Comparison of ENCODE assay signal across 1 cellular context in genomic region chr16:30558789-30559377, GRCh38.
TF ChIP-seq lines count a peak whose summit lies in the region.

No MANE protein-coding gene starts in this region.

TF ChIP-seq in HepG2, 621 proteins besides CTCF, POLR2A, EP300 and RAD21 (continued from another document and continues in another):
- TF ChIP-seq THAP7 (CRISPR knock-in tag; IDR thresholded peaks at IDR 0.05) (no peak), ZNF326 (CRISPR knock-in tag; IDR thresholded peaks at IDR 0.05; ENCODE audit: borderline replicate concordance) (no peak), IRF1 (CRISPR knock-in tag; IDR thresholded peaks at IDR 0.05; ENCODE audit: low read depth) (no peak), ZBTB10 (CRISPR knock-in tag; IDR thresholded peaks at IDR 0.05; ENCODE audit: borderline replicate concordance) (no peak), HOXD1 (CRISPR knock-in tag; IDR thresholded peaks at IDR 0.05) (no peak; the same call in 1 of the 2 replicates), DDIT3 (CRISPR knock-in tag; IDR thresholded peaks at IDR 0.05) (no peak), TAF15 (IDR thresholded peaks at IDR 0.05; ENCODE audit: low read depth, low read length, poor library complexity, severe bottlenecking) (no peak), ETV6 (CRISPR knock-in tag; conservative IDR thresholded peaks at IDR 0.05) (no peak; the same call in 1 of the 2 replicates), FOXA3 (CRISPR knock-in tag; IDR thresholded peaks at IDR 0.05) (no peak), EED (CRISPR knock-in tag; IDR thresholded peaks at IDR 0.05) (no peak), ZBTB37 (CRISPR knock-in tag; IDR thresholded peaks at IDR 0.05) (no peak), ZNF468 (CRISPR knock-in tag; IDR thresholded peaks at IDR 0.05) (no peak), ZNF704 (CRISPR knock-in tag; IDR thresholded peaks at IDR 0.05; ENCODE audit: borderline replicate concordance) (no peak), PCBP2 (optimal IDR thresholded peaks at IDR 0.05; ENCODE audit: low read depth, low read length, poor library complexity, severe bottlenecking) (no peak), ZNF747 (CRISPR knock-in tag; IDR thresholded peaks at IDR 0.05; ENCODE audit: borderline replicate concordance) (no peak), DMAP1 (CRISPR knock-in tag; IDR thresholded peaks at IDR 0.05) (no peak), SIN3A (IDR thresholded peaks at IDR 0.05; ENCODE audit: borderline replicate concordance, low read depth, low read length) (no peak), ZNF562 (CRISPR knock-in tag; IDR thresholded peaks at IDR 0.05; ENCODE audit: borderline replicate concordance) (no peak), NKX3-1 (CRISPR knock-in tag; IDR thresholded peaks at IDR 0.05) (no peak), KLF15 (CRISPR knock-in tag; IDR thresholded peaks at IDR 0.05; ENCODE audit: borderline replicate concordance) (no peak), HINFP (CRISPR knock-in tag; IDR thresholded peaks at IDR 0.05; ENCODE audit: low read depth) (no peak), ZNF652 (CRISPR knock-in tag; IDR thresholded peaks at IDR 0.05; ENCODE audit: borderline replicate concordance, low read depth) (no peak), PRDM15 (CRISPR knock-in tag; IDR thresholded peaks at IDR 0.05) (no peak), HES4 (CRISPR knock-in tag; IDR thresholded peaks at IDR 0.05; ENCODE audit: borderline replicate concordance) (0 out of 2 replicates have a peak, but pooled peaks have one; percentile 43), ISX (CRISPR knock-in tag; conservative IDR thresholded peaks at IDR 0.05) (no peak), ZBTB4 (CRISPR knock-in tag; IDR thresholded peaks at IDR 0.05; ENCODE audit: borderline replicate concordance) (no peak), ZNF740 (CRISPR knock-in tag; IDR thresholded peaks at IDR 0.05) (no peak), ZNF569 (CRISPR knock-in tag; IDR thresholded peaks at IDR 0.05; ENCODE audit: borderline replicate concordance) (0 out of 2 replicates have a peak, but pooled peaks have one; percentile 38), HIC2 (CRISPR knock-in tag; IDR thresholded peaks at IDR 0.05; ENCODE audit: low read depth) (no peak), CAMTA2 (CRISPR knock-in tag; IDR thresholded peaks at IDR 0.05; ENCODE audit: borderline replicate concordance) (no peak), SOX5 (CRISPR knock-in tag; IDR thresholded peaks at IDR 0.05; ENCODE audit: borderline replicate concordance) (no peak), SALL1 (CRISPR knock-in tag; IDR thresholded peaks at IDR 0.05) (no peak), ZNF281 (CRISPR knock-in tag; IDR thresholded peaks at IDR 0.05; ENCODE audit: borderline replicate concordance) (no peak), JUNB (CRISPR knock-in tag; IDR thresholded peaks at IDR 0.05; ENCODE audit: borderline replicate concordance) (no peak), ZNF615 (CRISPR knock-in tag; IDR thresholded peaks at IDR 0.05; ENCODE audit: borderline replicate concordance) (0 out of 2 replicates have a peak, but pooled peaks have one; percentile 76)
